ENCODE assay signal across 18 cellular contexts in the genomic region with DNA sequence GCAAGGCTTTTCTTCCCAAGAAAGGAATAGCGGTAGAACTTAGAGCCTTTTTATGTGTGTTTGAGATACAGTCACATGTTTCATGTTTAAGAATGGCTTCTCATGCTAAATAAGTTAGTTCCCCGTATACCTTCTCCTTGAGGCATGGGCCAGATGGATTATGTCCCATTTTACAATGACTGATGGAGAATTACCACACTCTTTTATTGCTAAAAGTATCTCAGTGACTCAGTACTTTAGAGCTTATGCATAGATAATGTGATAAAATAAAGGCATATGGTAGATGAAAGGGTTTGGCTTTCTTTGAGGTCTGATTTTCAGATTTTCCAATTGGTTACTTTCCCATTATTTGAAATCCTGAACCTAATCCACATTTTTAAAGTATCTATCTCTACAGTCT.
"Had no signal": no experiment of that assay in that cellular context is flagged by ENCODE, and none has a peak within 500 bp of the region (broad histone marks: within the 10 kb centered on the region; RNA-seq: fewer than 3 reads in every experiment).

No MANE protein-coding gene starts in this region.

- H3K27ac ChIP-seq: body of pancreas, heart left ventricle, stomach, thoracic aorta had no signal

- DNase-seq: activated B cell treated with CpG ODN at 0.5 μM for 24 hours; activated CD4-positive, alpha-beta T cell treated with anti-CD3 and anti-CD28 coated beads, Interleukin-2, amount 10 ng/mL, durations not matched to agents 7 days and 5 days; activated CD8-positive, alpha-beta memory T cell treated with anti-CD3 and anti-CD28 coated beads for 24 hours; activated naive CD4-positive, alpha-beta T cell treated with anti-CD3 and anti-CD28 coated beads for 36 hours; body of pancreas; cerebellar nuclear complex; effector memory CD8-positive, alpha-beta T cell; foreskin melanocyte; heart left ventricle; left colon; occipital lobe; stimulated activated CD4-positive, alpha-beta T cell treated with anti-CD3 and anti-CD28 coated beads, Interleukin-4, amount 100 ng/mL, for 1 hour; stomach had no signal

- H3K9me3 Mint-ChIP-seq: activated B cell treated with CpG ODN at 0.5 μM for 24 hours; activated CD4-positive, alpha-beta T cell treated with anti-CD3 and anti-CD28 coated beads, Interleukin-2, amount 10 ng/mL, durations not matched to agents 7 days and 5 days; activated naive CD4-positive, alpha-beta T cell treated with anti-CD3 and anti-CD28 coated beads for 36 hours; dendritic cell treated with granulocyte-macrophage colony-stimulating factor and Interleukin-4, amounts not matched to agents 40 ng/mL and 50 ng/mL, for 4 days; effector memory CD8-positive, alpha-beta T cell; nephron; T-helper 1 cell treated with Interleukin-12 subunit alpha and Interleukin-12 subunit beta and Interleukin-4 antibody, amounts not matched to agents 30 μg/mL and 1 μg/mL, for 36 hours had no signal

- ATAC-seq: body of pancreas; effector memory CD8-positive, alpha-beta T cell; heart left ventricle; left colon; sciatic nerve had no signal

- H3K4me1 Mint-ChIP-seq: activated B cell treated with CpG ODN at 0.5 μM for 24 hours; activated CD4-positive, alpha-beta T cell treated with anti-CD3 and anti-CD28 coated beads, Interleukin-2, amount 10 ng/mL, durations not matched to agents 7 days and 5 days had no signal

- H3K4me3 ChIP-seq: body of pancreas, heart left ventricle, stomach, thoracic aorta had no signal

- H3K27ac Mint-ChIP-seq: activated B cell treated with CpG ODN at 0.5 μM for 24 hours; activated CD4-positive, alpha-beta T cell treated with anti-CD3 and anti-CD28 coated beads, Interleukin-2, amount 10 ng/mL, durations not matched to agents 7 days and 5 days; activated naive CD4-positive, alpha-beta T cell treated with anti-CD3 and anti-CD28 coated beads for 36 hours; dendritic cell treated with granulocyte-macrophage colony-stimulating factor and Interleukin-4, amounts not matched to agents 40 ng/mL and 50 ng/mL, for 4 days; effector memory CD8-positive, alpha-beta T cell; nephron; T-helper 1 cell treated with Interleukin-12 subunit alpha and Interleukin-12 subunit beta and Interleukin-4 antibody, amounts not matched to agents 30 μg/mL and 1 μg/mL, for 36 hours had no signal

- H3K27me3 Mint-ChIP-seq: activated B cell treated with CpG ODN at 0.5 μM for 24 hours; activated CD4-positive, alpha-beta T cell treated with anti-CD3 and anti-CD28 coated beads, Interleukin-2, amount 10 ng/mL, durations not matched to agents 7 days and 5 days; dendritic cell treated with granulocyte-macrophage colony-stimulating factor and Interleukin-4, amounts not matched to agents 40 ng/mL and 50 ng/mL, for 4 days; effector memory CD8-positive, alpha-beta T cell had no signal

- H3K9me3 ChIP-seq: body of pancreas, heart left ventricle, stomach, thoracic aorta had no signal

- H3K27me3 ChIP-seq: body of pancreas, heart left ventricle, stomach had no signal

- H3K4me3 Mint-ChIP-seq: activated B cell treated with CpG ODN at 0.5 μM for 24 hours; activated CD4-positive, alpha-beta T cell treated with anti-CD3 and anti-CD28 coated beads, Interleukin-2, amount 10 ng/mL, durations not matched to agents 7 days and 5 days; activated naive CD4-positive, alpha-beta T cell treated with anti-CD3 and anti-CD28 coated beads for 36 hours; dendritic cell treated with granulocyte-macrophage colony-stimulating factor and Interleukin-4, amounts not matched to agents 40 ng/mL and 50 ng/mL, for 4 days; effector memory CD8-positive, alpha-beta T cell; nephron; T-helper 1 cell treated with Interleukin-12 subunit alpha and Interleukin-12 subunit beta and Interleukin-4 antibody, amounts not matched to agents 30 μg/mL and 1 μg/mL, for 36 hours had no signal
